In genomic region chr10:77189056-77189455, GRCh38 we compare ENCODE assay signal across 14 cellular contexts.
"Had no signal": no experiment of that assay in that cellular context is flagged by ENCODE, and none has a peak within 500 bp of the region (broad histone marks: within the 10 kb centered on the region; RNA-seq: fewer than 3 reads in every experiment).

No MANE protein-coding gene starts in this region.

- H3K4me3 ChIP-seq: cardiac muscle cell, coronary artery, heart right ventricle, left lung, thyroid gland had no signal

- H3K9me3 ChIP-seq: heart right ventricle, left lung, thyroid gland had no signal

- H3K36me3 ChIP-seq: cardiac muscle cell, heart right ventricle, left lung, thyroid gland had no signal

- DNase-seq: activated CD4-positive, alpha-beta T cell treated with anti-CD3 and anti-CD28 coated beads, Interleukin-2, amount 10 ng/mL, durations not matched to agents 7 days and 5 days; activated CD4-positive, CD25-positive, alpha-beta regulatory T cell; activated CD8-positive, alpha-beta memory T cell treated with anti-CD3 and anti-CD28 coated beads for 24 hours; activated naive CD4-positive, alpha-beta T cell treated with anti-CD3 and anti-CD28 coated beads for 36 hours; effector CD4-positive, alpha-beta T cell; foreskin melanocyte; heart right ventricle; left lung; nephron progenitor cell; stimulated activated CD4-positive, alpha-beta T cell treated with anti-CD3 and anti-CD28 coated beads, Interleukin-4, amount 100 ng/mL, for 24 hours; T-helper 17 cell; thyroid gland had no signal

- ATAC-seq: heart right ventricle, left lung, T-helper 17 cell had no signal

- H3K27ac ChIP-seq: cardiac muscle cell, coronary artery, heart right ventricle, left lung, thyroid gland had no signal

- H3K4me1 ChIP-seq: heart right ventricle, left lung, thyroid gland had no signal
